In genomic region chr7:31076051-31076450, GRCh38 we compare ENCODE assay signal across 18 cellular contexts. TPM values are rescaled to one million over a fixed set of nuclear protein-coding genes. Genes with fewer than 3 reads are reported as not detected.
DNase-seq lines count a peak whose midpoint lies in the region; ATAC-seq, FAIRE-seq and TF ChIP-seq lines count a peak whose summit lies in the region.
"Had no signal": no experiment of that assay in that cellular context is flagged by ENCODE, and none has a peak within 500 bp of the region (broad histone marks: within the 10 kb centered on the region; RNA-seq: fewer than 3 reads in every experiment).

No MANE protein-coding gene starts in this region.

- intact Hi-C loops in Right ventricle myocardium inferior (cut with DNase I): no loop called here
- intact Hi-C loops in right cardiac atrium (cut with DNase I): no loop called here

- no peaks in the 10 kb centered on the region for H3K4me1 ChIP-seq in right cardiac atrium (ENCODE audit: control insufficient read depth, insufficient read depth, low read length)
- H3K4me1 ChIP-seq in H1 (replicated peaks in 1 of 4; ENCODE audit: control insufficient read depth in 3 of 4, insufficient read depth in 4 of 4, low read length in 3 of 4): no peaks in the 10 kb centered on the region; a peak in 1 of 7 replicates
- peaks cover 0 to 10% of the 10 kb centered on the region in 2 donors for H3K4me1 ChIP-seq in neuronal stem cell (ENCODE audit: control insufficient read depth in 2 of 2, insufficient read depth in 1 of 2, low read depth in 1 of 2, low read length in 2 of 2)
- H3K4me1 ChIP-seq: BLaER1 treated with 17β-estradiol and CSF1 and Interleukin-3, amounts not matched to agents 10 nM and 100 nM; HAP-1 had no signal

- no peak for TF ChIP-seq RAD21 in H1 (IDR thresholded peaks at IDR 0.05 in 1 of 2, conservative IDR thresholded peaks at IDR 0.05 in 1 of 2; ENCODE audit: low read depth in 2 of 2, low read length in 2 of 2)

- CTCF ChIA-PET in H1 (lab: Charles Lee; ENCODE audit: partially characterized antibody): interaction anchor here (0.7 to 36.4 kb wide), 9 partner anchors 9 to 151 kb away, joined by 3 to 880 read pairs (median 7); partner anchors contain the start of gene ADCYAP1R1

- H2BK15ac ChIP-seq in H1 (ENCODE audit: low read length) (no peak overlapping the region), neuronal stem cell (ENCODE audit: low read length) (peak overlapping the region; percentile 38)

- H3K56ac ChIP-seq in H1 (replicated peaks; ENCODE audit: insufficient read length, low read depth, low read length): no peak overlapping the region

- H2BK120ac ChIP-seq in H1 (replicated peaks; ENCODE audit: low read depth, low read length) (no peak overlapping the region), neuronal stem cell (ENCODE audit: low read depth, low read length) (no peak overlapping the region)

- H3K9me3 ChIP-seq in right cardiac atrium (ENCODE audit: control insufficient read depth, low read length) (no peaks in the 10 kb centered on the region), H1 (ENCODE audit: insufficient read depth in 2 of 2, low read depth in 1 of 2, low read length in 1 of 2) (0 out of 4 replicates have a peak, but pooled peaks cover 0 to 2% of the 10 kb centered on the region in 2 experiments), neuronal stem cell (replicated peaks in 1 of 2; ENCODE audit: control insufficient read depth in 2 of 2, insufficient read depth in 1 of 2, low read depth in 1 of 2, low read length in 2 of 2) (peaks cover 0 to 11% of the 10 kb centered on the region in 2 donors)
- H3K9me3 ChIP-seq: BLaER1 treated with 17β-estradiol and CSF1 and Interleukin-3, amounts not matched to agents 10 nM and 100 nM; HAP-1 had no signal

- no peak overlapping the region for H2BK5ac ChIP-seq in H1 (ENCODE audit: low read depth, low read length)
- H2BK5ac ChIP-seq in neuronal stem cell (ENCODE audit: low read length): no peak overlapping the region

- H3K14ac ChIP-seq in H1 (ENCODE audit: insufficient read length) (no peak overlapping the region), neuronal stem cell (ENCODE audit: low read length) (no peak overlapping the region)

- TF ChIP-seq CTCF in H1 (IDR thresholded peaks at IDR 0.05; ENCODE audit: control extremely low read depth in 1 of 3, insufficient read depth in 1 of 3, low read depth in 1 of 3, low read length in 3 of 3): no peak

- no peaks in the 10 kb centered on the region for H3K79me2 ChIP-seq in H1 (ENCODE audit: control insufficient read depth in 1 of 2, insufficient read depth in 2 of 2, low read length in 2 of 2)

- no peak for TF ChIP-seq EP300 in H1 (IDR thresholded peaks at IDR 0.05; ENCODE audit: borderline replicate concordance in 1 of 2, low read depth in 2 of 2, low read length in 2 of 2)

- H3K18ac ChIP-seq in H1 (ENCODE audit: extremely low read depth, low read length) (no peak overlapping the region), neuronal stem cell (ENCODE audit: low read length) (peak overlapping the region; percentile 33)

- H2AK5ac ChIP-seq in H1 (ENCODE audit: low read depth, low read length) (no peak overlapping the region), neuronal stem cell (ENCODE audit: low read depth, low read length) (no peak overlapping the region)

- H4K8ac ChIP-seq in H1 (ENCODE audit: extremely low read depth, insufficient read depth, low read length): peak overlapping the region; percentile 35; the same call in 1 of the 2 replicates
- H4K8ac ChIP-seq in neuronal stem cell (ENCODE audit: low read depth, low read length): no peak overlapping the region

- no peak overlapping the region for H2BK12ac ChIP-seq in H1 (ENCODE audit: low read depth, low read length)
- H2BK12ac ChIP-seq in neuronal stem cell (ENCODE audit: low read length): no peak overlapping the region

- H3K79me1 ChIP-seq in H1 (ENCODE audit: low read depth, low read length) (peaks cover 6% of the 10 kb centered on the region), neuronal stem cell (ENCODE audit: low read depth, low read length) (peaks cover 3% of the 10 kb centered on the region)

- ATAC-seq in Right ventricle myocardium inferior (no peak), right cardiac atrium (no peak)
- ATAC-seq: GM12878 had no signal

- H4K5ac ChIP-seq in H1 (ENCODE audit: insufficient read length, low read depth, low read length): no peak overlapping the region

- no peak overlapping the region for H3K23ac ChIP-seq in H1 (ENCODE audit: insufficient read length)
- H3K23ac ChIP-seq in neuronal stem cell (ENCODE audit: low read depth, low read length, poor library complexity): peak overlapping the region; percentile 36

- H3K27ac ChIP-seq in right cardiac atrium (ENCODE audit: low read length) (no peak overlapping the region), H1 (ENCODE audit: low read depth, low read length) (no peak overlapping the region), neuronal stem cell (replicated peaks; ENCODE audit: low read length) (no peak overlapping the region)
- H3K27ac ChIP-seq: BLaER1 treated with 17β-estradiol and CSF1 and Interleukin-3, amounts not matched to agents 10 nM and 100 nM; GM23248 had no signal

- H3K4me2 ChIP-seq in H1 (ENCODE audit: insufficient read depth in 1 of 2, low read depth in 2 of 2, low read length in 2 of 2) (no peak overlapping the region), neuronal stem cell (ENCODE audit: insufficient read depth, low read length, poor library complexity, severe bottlenecking) (no peak overlapping the region)
- H3K4me2 ChIP-seq: BLaER1 treated with 17β-estradiol and CSF1 and Interleukin-3, amounts not matched to agents 10 nM and 100 nM had no signal

- H3K36me3 ChIP-seq in H1 (ENCODE audit: control insufficient read depth in 2 of 4, insufficient read depth in 4 of 4, low read length in 3 of 4): no peaks in the 10 kb centered on the region; a peak in 1 of 8 replicates
- H3K36me3 ChIP-seq in neuronal stem cell (replicated peaks in 1 of 2; ENCODE audit: control insufficient read depth in 2 of 2, insufficient read depth in 2 of 2, low read length in 2 of 2): peaks cover 0 to 3% of the 10 kb centered on the region in 2 donors
- H3K36me3 ChIP-seq: BLaER1 treated with 17β-estradiol and CSF1 and Interleukin-3, amounts not matched to agents 10 nM and 100 nM; HAP-1 had no signal

- no peak for TF ChIP-seq POLR2A in H1 (IDR thresholded peaks at IDR 0.05; ENCODE audit: control extremely low read depth in 1 of 2, low read depth in 2 of 2, low read length in 2 of 2)

- H4K91ac ChIP-seq in H1 (replicated peaks; ENCODE audit: insufficient read length, low read length) (no peak overlapping the region), neuronal stem cell (ENCODE audit: low read depth, low read length, poor library complexity) (no peak overlapping the region)

- DNase-seq in Right ventricle myocardium inferior (ENCODE audit: missing footprints) (peak; percentile 20), right cardiac atrium (no peak), H1 (ENCODE audit: low read depth in 1 of 2, low spot score in 2 of 2) (no peak), neuronal stem cell (ENCODE audit: low spot score) (no peak), NCI-H748 treated with DMSO at 0.1 percent for 48 hours (lab: John Stamatoyannopoulos, UW) (no peak), NCI-H2081 (lab: John Stamatoyannopoulos, UW) (no peak), occipital lobe (lab: John Stamatoyannopoulos, UW) (no peak)
- DNase-seq: 8988T; ACHN; CD4-positive, CD25-positive, alpha-beta regulatory T cell; GM23248; HFFc6 had no signal

- no peak overlapping the region for H3K4ac ChIP-seq in H1 (replicated peaks; ENCODE audit: insufficient read length, low read depth, low read length)
- no peak overlapping the region for H3K4ac ChIP-seq in neuronal stem cell (ENCODE audit: low read length)

- WGBS in right cardiac atrium: 87% methylated on average over 8 of the region's 8 CpGs
- WGBS in H1 (ENCODE audit: extremely low coverage in 1 of 2, insufficient coverage in 1 of 2, insufficient read length in 1 of 2, insufficient replicate concordance in 2 of 2, low coverage in 1 of 2, low lambda C conversion rate in 2 of 2, missing lambda C conversion rate in 1 of 2), 2 experiments: 89% methylated on average over 8 of the region's 8 CpGs; no CpG with 5 or more reads in 1 of the 2 experiments
- no CpG with 5 or more reads among the region's 8 CpGs for WGBS in neuronal stem cell (ENCODE audit: extremely low coverage in 2 of 2, insufficient read length in 2 of 2, insufficient replicate concordance in 1 of 2), 2 donors

- POLR2A ChIA-PET in H1 (lab: Charles Lee; ENCODE audit: partially characterized antibody): no interaction called here

- no peak for FAIRE-seq in H1 (lab: Jason Lieb, UNC)
- FAIRE-seq: GM12878, GM18507, HTR-8/SVneo had no signal

- H3K23me2 ChIP-seq in H1 (ENCODE audit: low read depth, low read length): peaks cover 7% of the 10 kb centered on the region; the same call in 1 of the 2 replicates

- H3K9ac ChIP-seq in H1 (replicated peaks in 1 of 4; ENCODE audit: extremely low read depth in 1 of 4, low read depth in 3 of 4, low read length in 3 of 4) (no peak overlapping the region), neuronal stem cell (ENCODE audit: low read depth, low read length, poor library complexity) (no peak overlapping the region)
- H3K9ac ChIP-seq: BLaER1 treated with 17β-estradiol and CSF1 and Interleukin-3, amounts not matched to agents 10 nM and 100 nM; GM23248 had no signal

- no peak overlapping the region for H2AFZ ChIP-seq in H1 (ENCODE audit: low read length)
- H2AFZ ChIP-seq in neuronal stem cell (ENCODE audit: low read length): no peak overlapping the region
- H2AFZ ChIP-seq: GM23248 had no signal

- peaks cover 0 to 10% of the 10 kb centered on the region in 2 experiments for H4K20me1 ChIP-seq in H1 (replicated peaks in 1 of 2; ENCODE audit: control insufficient read depth in 1 of 2, insufficient read depth in 2 of 2, low read length in 2 of 2)
- H4K20me1 ChIP-seq: BLaER1 treated with 17β-estradiol and CSF1 and Interleukin-3, amounts not matched to agents 10 nM and 100 nM had no signal

- no peaks in the 10 kb centered on the region for H3K27me3 ChIP-seq in right cardiac atrium (ENCODE audit: control insufficient read depth, insufficient read depth)
- H3K27me3 ChIP-seq in H1 (replicated peaks in 1 of 4; ENCODE audit: control insufficient read depth in 3 of 4, extremely low read depth in 1 of 4, insufficient read depth in 3 of 4, low read length in 3 of 4): no peaks in the 10 kb centered on the region
- no peaks in the 10 kb centered on the region for H3K27me3 ChIP-seq in neuronal stem cell (ENCODE audit: control insufficient read depth in 3 of 3, insufficient read depth in 3 of 3, low read depth in 1 of 3, low read length in 3 of 3)
- H3K27me3 ChIP-seq: BLaER1 treated with 17β-estradiol and CSF1 and Interleukin-3, amounts not matched to agents 10 nM and 100 nM had no signal

- H2BK20ac ChIP-seq in H1 (ENCODE audit: low read length): no peak overlapping the region

- H3K4me3 ChIP-seq in right cardiac atrium (ENCODE audit: low read length): no peak overlapping the region
- no peak overlapping the region for H3K4me3 ChIP-seq in H1 (ENCODE audit: extremely low read depth in 1 of 4, insufficient read depth in 2 of 4, low read depth in 3 of 4, low read length in 4 of 4)
- no peak overlapping the region for H3K4me3 ChIP-seq in neuronal stem cell (ENCODE audit: low read length in 2 of 2)
- H3K4me3 ChIP-seq: BLaER1 treated with 17β-estradiol and CSF1 and Interleukin-3, amounts not matched to agents 10 nM and 100 nM; GM12878; GM23248; HAP-1 had no signal

RNA-seq across cellular contexts. Expression of gene ADCYAP1R1, which starts 23.9 kb away (rescaled TPM):
- 5.8 TPM for total RNA-seq in Right ventricle myocardium inferior
- total RNA-seq in right cardiac atrium: 1 to 10 TPM; 1.1 to 3.4 (median 1.7) TPM
- 0.84 TPM for polyA plus RNA-seq in right cardiac atrium
- 13.7 and 14.6 TPM in 2 replicates for total RNA-seq in H1 (2021; fragmentation: NEBNext Ultra II Directional; extraction: Animal tissue kit (Norgen Biotek cat#: 25700))
- polyA plus RNA-seq in H1 (2011; rRNA removed): 14.4 and 16.4 TPM in 2 replicates
- 15.8 TPM for polyA plus RNA-seq in H1 (2011; cell fraction: cytosol; rRNA removed)
- 20.0 TPM for polyA plus RNA-seq in H1 (2011; cell fraction: nucleus; rRNA removed)
- polyA plus RNA-seq in H1 (2012, experiment 1 of 2): 11.8 to 14.0 TPM (median 12.5 TPM) in 4 replicates
- 6.5 TPM for polyA plus RNA-seq in H1 (2012, experiment 2 of 2)
- polyA plus RNA-seq in H1 (2013, experiment 1 of 2): 6.0 TPM
- 6.7 TPM for polyA plus RNA-seq in H1 (2013, experiment 2 of 2)
- polyA minus RNA-seq in H1 (2011; rRNA and poly(A)+ RNA removed): 56.9 and 70.7 TPM in 2 replicates
- polyA minus RNA-seq in H1 (2011; cell fraction: cytosol; rRNA and poly(A)+ RNA removed): 14.1 TPM
- 18.9 TPM for polyA minus RNA-seq in H1 (2011; cell fraction: nucleus; rRNA and poly(A)+ RNA removed)
- 4.0 TPM for polyA plus RNA-seq in neuronal stem cell (2013, experiment 1 of 2)
- 3.9 TPM for polyA plus RNA-seq in neuronal stem cell (2013, experiment 2 of 2)
- 53.0 TPM for total RNA-seq in occipital lobe
- total RNA-seq: CD4-positive, CD25-positive, alpha-beta regulatory T cell; G401; GM12878; GM23248 had no signal
- polyA plus RNA-seq: CD4-positive, CD25-positive, alpha-beta regulatory T cell; GM12878 had no signal
